ENCODE assay signal across 9 cellular contexts in the genomic region with DNA sequence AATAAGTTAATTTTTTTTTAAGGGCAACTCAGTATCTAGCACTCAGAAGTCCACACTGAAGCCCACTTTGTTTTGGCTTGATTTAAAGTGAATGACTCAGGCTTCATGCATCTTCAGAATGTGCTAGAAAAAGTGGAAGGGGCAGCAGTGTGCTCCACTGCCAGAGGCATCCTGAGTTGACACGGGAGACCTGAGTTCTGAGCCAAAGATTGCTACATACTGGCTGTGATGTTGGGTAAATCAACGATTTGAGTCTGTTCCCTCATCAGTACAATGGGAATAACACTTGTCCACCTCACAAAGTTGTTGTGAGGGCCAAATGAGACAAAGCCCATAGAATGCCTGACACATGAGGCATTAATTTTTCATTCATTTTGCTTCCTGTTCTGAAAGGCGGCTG. TPM values are rescaled to one million over a fixed set of nuclear protein-coding genes. Genes with fewer than 3 reads are reported as not detected.
DNase-seq lines count a peak whose midpoint lies in the region; ATAC-seq and TF ChIP-seq lines count a peak whose summit lies in the region.
"Had no signal": no experiment of that assay in that cellular context is flagged by ENCODE, and none has a peak within 500 bp of the region (broad histone marks: within the 10 kb centered on the region; RNA-seq: fewer than 3 reads in every experiment).

No MANE protein-coding gene starts in this region.

- H3K27ac ChIP-seq in 22Rv1 = peak overlapping the region; percentile 51
- peak overlapping the region; percentile 94 for H3K27ac ChIP-seq in HL-60 (replicated peaks)
- peak overlapping the region in 20 of 21 experiments; percentile 63 to 98 (median 88) for H3K27ac ChIP-seq in skin epidermis

- ATAC-seq in activated naive CD8-positive, alpha-beta T cell treated with anti-CD3 and anti-CD28 coated beads, Interleukin-2, amount 10 ng/mL, durations not matched to agents 7 days and 5 days (ENCODE audit: low read depth) = no peak
- peak; percentile 62 for ATAC-seq in left ventricle myocardium superior
- no peak for ATAC-seq in GM18517 (IDR thresholded peaks at IDR 0.05; ENCODE audit: unreplicated experiment)
- no peak for ATAC-seq in left colon

- H3K27ac Mint-ChIP-seq in activated naive CD8-positive, alpha-beta T cell treated with anti-CD3 and anti-CD28 coated beads, Interleukin-2, amount 10 ng/mL, durations not matched to agents 7 days and 5 days = peak overlapping the region; percentile 73

- POLR2A ChIA-PET in activated naive CD8-positive, alpha-beta T cell treated with anti-CD3 and anti-CD28 coated beads, Interleukin-2, amount 10 ng/mL, durations not matched to agents 7 days and 5 days (lab: Charles Lee) = interaction anchor here (1.6 to 5.6 kb wide), 3 partner anchors 15 to 35 kb away, joined by 3 to 31 read pairs (median 24); partner anchors contain the start of genes CHCHD4, LSM3, TMEM43 and XPC

- H3K4me3 ChIP-seq in HL-60 (replicated peaks; ENCODE audit: insufficient read depth, low read length) (no peak overlapping the region), skin epidermis (no peak overlapping the region)
- H3K4me3 ChIP-seq: GM12878 had no signal

- no peaks in the 10 kb centered on the region for H3K27me3 Mint-ChIP-seq in activated naive CD8-positive, alpha-beta T cell treated with anti-CD3 and anti-CD28 coated beads, Interleukin-2, amount 10 ng/mL, durations not matched to agents 7 days and 5 days

- intact Hi-C loops in left ventricle myocardium superior (cut with micrococcal nuclease) (no loop called here), left colon (cut with DNase I, micrococcal nuclease) (no loop called here)

- no peaks in the 10 kb centered on the region for H3K27me3 ChIP-seq in HL-60 (ENCODE audit: insufficient read depth, poor library complexity, severe bottlenecking)

- no peak for TF ChIP-seq CTCF in 22Rv1 (IDR thresholded peaks at IDR 0.05)
- TF ChIP-seq CTCF in HL-60 (IDR thresholded peaks at IDR 0.05; ENCODE audit: insufficient read depth, low read length) = no peak

- H3K9me3 Mint-ChIP-seq in activated naive CD8-positive, alpha-beta T cell treated with anti-CD3 and anti-CD28 coated beads, Interleukin-2, amount 10 ng/mL, durations not matched to agents 7 days and 5 days = no peaks in the 10 kb centered on the region

- no peak overlapping the region for H3K4me3 Mint-ChIP-seq in activated naive CD8-positive, alpha-beta T cell treated with anti-CD3 and anti-CD28 coated beads, Interleukin-2, amount 10 ng/mL, durations not matched to agents 7 days and 5 days

- H3K36me3 Mint-ChIP-seq in activated naive CD8-positive, alpha-beta T cell treated with anti-CD3 and anti-CD28 coated beads, Interleukin-2, amount 10 ng/mL, durations not matched to agents 7 days and 5 days = peaks cover 9% of the 10 kb centered on the region

- peaks cover 17% of the 10 kb centered on the region for H3K4me1 Mint-ChIP-seq in activated naive CD8-positive, alpha-beta T cell treated with anti-CD3 and anti-CD28 coated beads, Interleukin-2, amount 10 ng/mL, durations not matched to agents 7 days and 5 days

- DNase-seq in HL-60 (ENCODE audit: low read depth in 1 of 2, low spot score in 1 of 2) = peak; percentile 47 to 51
- no peak for DNase-seq in activated naive CD8-positive, alpha-beta T cell treated with anti-CD3 and anti-CD28 coated beads, Interleukin-2, amount 10 ng/mL, durations not matched to agents 7 days and 5 days
- DNase-seq in left ventricle myocardium superior = no peak
- DNase-seq in NCI-H1694 (lab: John Stamatoyannopoulos, UW) = no peak
- no peak for DNase-seq in left colon

RNA-seq across cellular contexts. Expression of gene TMEM43, which starts 19.0 kb away (rescaled TPM):
- total RNA-seq in activated naive CD8-positive, alpha-beta T cell treated with anti-CD3 and anti-CD28 coated beads, Interleukin-2, amount 10 ng/mL, durations not matched to agents 7 days and 5 days = 10 to 100 TPM; 44.4 to 47.0 TPM
- total RNA-seq in left ventricle myocardium superior (29.5 TPM), left colon (10 to 100 TPM; 25.3 to 29.2 TPM)

RNA-seq across cellular contexts. Expression of gene CHCHD4, which starts 19.2 kb away (rescaled TPM):
- 10 to 100 TPM; 10.1 to 11.9 TPM for total RNA-seq in activated naive CD8-positive, alpha-beta T cell treated with anti-CD3 and anti-CD28 coated beads, Interleukin-2, amount 10 ng/mL, durations not matched to agents 7 days and 5 days
- total RNA-seq in left ventricle myocardium superior (36.8 TPM), left colon (10 to 100 TPM; 17.6 to 18.9 TPM)

RNA-seq across cellular contexts. Expression of gene XPC, which starts 34.6 kb away (rescaled TPM):
- total RNA-seq in activated naive CD8-positive, alpha-beta T cell treated with anti-CD3 and anti-CD28 coated beads, Interleukin-2, amount 10 ng/mL, durations not matched to agents 7 days and 5 days = 10 to 100 TPM; 53.3 to 56.8 TPM
- total RNA-seq in left ventricle myocardium superior (7.9 TPM), left colon (10 to 100 TPM; 19.7 to 22.4 TPM)

RNA-seq across cellular contexts. Expression of gene LSM3, which starts 34.8 kb away (rescaled TPM):
- total RNA-seq in activated naive CD8-positive, alpha-beta T cell treated with anti-CD3 and anti-CD28 coated beads, Interleukin-2, amount 10 ng/mL, durations not matched to agents 7 days and 5 days = 10 to 100 TPM; 14.3 to 14.4 TPM
- total RNA-seq in left ventricle myocardium superior (15.7 TPM), left colon (1 to 10 TPM; 9.1 to 9.9 TPM)

Comparison
In these comparisons a context has a peak if more than half of its experiments do, and no peak if none do; other contexts are left out.
1. DNase-seq: peak in HL-60 (2 of 2); none in activated naive CD8-positive, alpha-beta T cell treated with anti-CD3 and anti-CD28 coated beads, Interleukin-2, amount 10 ng/mL, durations not matched to agents 7 days and 5 days (single experiment), left ventricle myocardium superior (single experiment), NCI-H1694 (single experiment) and left colon (0 of 2).
2. Peak in every context shown above with its lines, with median percentiles within 50 percentile points of each other: H3K27ac ChIP-seq.